8 cellular contexts compared by ENCODE assay signal in the genomic region with DNA sequence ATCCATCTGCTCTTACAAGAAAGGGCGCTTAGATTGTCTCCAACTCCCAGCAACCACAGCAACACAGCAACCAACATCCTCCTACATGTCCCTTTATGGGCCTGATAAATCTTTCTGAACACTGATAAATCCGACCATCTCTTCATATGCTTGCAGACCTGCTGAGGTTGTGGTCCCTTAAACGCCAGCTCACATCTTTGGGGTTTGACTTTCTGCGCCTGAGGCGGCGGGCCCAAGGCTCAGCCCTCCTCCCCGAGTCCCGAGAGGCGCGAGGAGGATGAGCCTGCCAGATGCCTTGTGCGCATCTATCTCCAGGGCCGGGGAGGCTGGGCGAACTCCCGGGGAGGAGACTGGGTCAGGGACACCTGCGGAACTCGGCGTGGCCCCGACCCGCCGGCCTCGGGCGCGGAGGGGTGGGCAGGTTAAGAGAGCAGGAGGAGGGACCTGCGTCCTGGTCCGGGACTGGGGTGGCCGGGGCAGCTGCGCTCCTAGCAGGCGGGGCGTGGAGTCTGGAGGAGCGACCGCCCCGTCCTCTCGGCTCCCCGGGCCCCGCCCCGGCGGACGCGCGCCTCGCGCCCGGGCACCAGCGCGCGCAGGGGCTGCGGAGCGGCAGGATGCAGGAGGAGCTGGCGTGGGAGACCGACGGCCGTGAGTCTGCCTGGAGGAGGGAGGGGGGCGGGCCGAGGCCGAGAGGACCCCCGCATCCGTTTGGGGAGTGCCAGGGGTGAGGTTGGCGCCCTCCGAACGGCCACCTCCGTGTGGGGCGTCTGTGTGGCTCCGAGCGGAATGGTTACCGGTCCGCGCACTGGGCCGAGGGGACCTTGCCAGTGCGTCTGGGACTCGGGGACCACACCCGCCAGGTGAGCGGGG. TPM values are rescaled to one million over a fixed set of nuclear protein-coding genes. Genes with fewer than 3 reads are reported as not detected.
A peak's percentile ranks its signal among the peaks of the same experiment; 100 is the strongest.
DNase-seq lines count a peak whose midpoint lies in the region; ATAC-seq, FAIRE-seq and TF ChIP-seq lines count a peak whose summit lies in the region.

A gene (plus strand): TSS at position 586 of the 870 bp plus-strand sequence. CDS start 29 bp downstream, at position 615.

- H3K27me3 ChIP-seq in BJ (ENCODE audit: control insufficient read depth, insufficient read depth, low read length), result no peaks in the 10 kb centered on the region

- H3K4me3 Mint-ChIP-seq in T-helper 1 cell treated with Interleukin-12 subunit alpha and Interleukin-12 subunit beta and Interleukin-4 antibody, amounts not matched to agents 30 μg/mL and 1 μg/mL, for 36 hours, result peak within 1 kb of the TSS; percentile 78

- peaks cover 37% of the 10 kb centered on the region for H3K27me3 Mint-ChIP-seq in T-helper 1 cell treated with Interleukin-12 subunit alpha and Interleukin-12 subunit beta and Interleukin-4 antibody, amounts not matched to agents 30 μg/mL and 1 μg/mL, for 36 hours (ENCODE audit: low read depth)

- H3K36me3 Mint-ChIP-seq in T-helper 1 cell treated with Interleukin-12 subunit alpha and Interleukin-12 subunit beta and Interleukin-4 antibody, amounts not matched to agents 30 μg/mL and 1 μg/mL, for 36 hours (ENCODE audit: low read depth), result no peaks in the 10 kb centered on the region

- peak within 1 kb of the TSS; percentile 69 for H3K4me3 ChIP-seq in BJ (ENCODE audit: low read depth, low read length)
- peak within 1 kb of the TSS; percentile 67 for H3K4me3 ChIP-seq in choroid plexus epithelial cell (ENCODE audit: low read depth, low read length)

- TF ChIP-seq CTCF in BJ (IDR thresholded peaks at IDR 0.05; ENCODE audit: insufficient read depth, low read depth, low read length) (no peak), choroid plexus epithelial cell (conservative IDR thresholded peaks at IDR 0.05; ENCODE audit: low read depth, low read length) (no peak)

- no peaks in the 10 kb centered on the region for H3K9me3 Mint-ChIP-seq in T-helper 1 cell treated with Interleukin-12 subunit alpha and Interleukin-12 subunit beta and Interleukin-4 antibody, amounts not matched to agents 30 μg/mL and 1 μg/mL, for 36 hours

- peak; percentile 81 for ATAC-seq in left lobe of liver

- peaks cover 13% of the 10 kb centered on the region for H3K4me1 Mint-ChIP-seq in T-helper 1 cell treated with Interleukin-12 subunit alpha and Interleukin-12 subunit beta and Interleukin-4 antibody, amounts not matched to agents 30 μg/mL and 1 μg/mL, for 36 hours (ENCODE audit: low read depth)

- no peak within 1 kb of the TSS for H3K27ac Mint-ChIP-seq in T-helper 1 cell treated with Interleukin-12 subunit alpha and Interleukin-12 subunit beta and Interleukin-4 antibody, amounts not matched to agents 30 μg/mL and 1 μg/mL, for 36 hours

- no peak for DNase-seq in BJ (ENCODE audit: low read depth)
- DNase-seq in GM19240 (ENCODE audit: insufficient read length, low spot score), result peak; percentile 55
- DNase-seq in LHCN-M2 (ENCODE audit: low read depth), result peak; percentile 31
- DNase-seq in choroid plexus epithelial cell (ENCODE audit: low read depth), result peak; percentile 38
- DNase-seq in left lobe of liver (ENCODE audit: low spot score), result no peak
- peak; percentile 49 for DNase-seq in stimulated activated CD4-positive, alpha-beta T cell treated with anti-CD3 and anti-CD28 coated beads, Interleukin-4, amount 100 ng/mL, for 1 hour
- DNase-seq in RCC 7860 (ENCODE audit: low spot score), result no peak

- no peaks in the 10 kb centered on the region; the same call in 1 of the 2 replicates for H3K36me3 ChIP-seq in BJ (ENCODE audit: control insufficient read depth, insufficient read depth, low read length)

- no peak for FAIRE-seq in RCC 7860 (lab: Jason Lieb, UNC)

- CTCF ChIA-PET in BJ (lab: Yijun Ruan, JAX), result interaction anchor here (0.6 to 2.4 kb wide), 3 partner anchors 26 to 158 kb away, joined by 3 to 15 read pairs (median 5); no protein-coding TSS in a partner anchor

- POLR2A ChIA-PET in BJ (lab: Charles Lee), result no interaction called here

RNA-seq across cellular contexts. Expression of the gene that starts here (rescaled TPM):
- polyA plus RNA-seq in BJ (2011; rRNA removed), result 2.9 and 4.9 TPM in 2 replicates
- 5.1 and 5.7 TPM in 2 replicates for polyA minus RNA-seq in BJ (2011; rRNA and poly(A)+ RNA removed)
- total RNA-seq in LHCN-M2 (2014; rRNA removed) (1.9 and 2.8 TPM in 2 replicates), left lobe of liver (0.38 TPM)
- polyA plus RNA-seq in LHCN-M2 (2012), result 2.5 TPM

Comparison
In these comparisons a context has a peak if more than half of its experiments do, and no peak if none do; other contexts are left out.
1. Peak in ATAC-seq in left lobe of liver; RNA of the gene not detected or under 1 TPM.
2. DNase-seq: peak in GM19240 (single experiment), LHCN-M2 (single experiment), choroid plexus epithelial cell (single experiment) and stimulated activated CD4-positive, alpha-beta T cell treated with anti-CD3 and anti-CD28 coated beads, Interleukin-4, amount 100 ng/mL, for 1 hour (single experiment); none in BJ (single experiment), left lobe of liver (single experiment) and RCC 7860 (single experiment).